ENCODE assay signal across 8 cellular contexts in genomic region chr5:141914154-141914743, GRCh38. TPM values are rescaled to one million over a fixed set of nuclear protein-coding genes. Genes with fewer than 3 reads are reported as not detected.
DNase-seq lines count a peak whose midpoint lies in the region; ATAC-seq, FAIRE-seq and TF ChIP-seq lines count a peak whose summit lies in the region.
"Had no signal": no experiment of that assay in that cellular context is flagged by ENCODE, and none has a peak within 500 bp of the region (broad histone marks: within the 10 kb centered on the region; RNA-seq: fewer than 3 reads in every experiment).

No MANE protein-coding gene starts in this region.

- H3K4me3 ChIP-seq in GM06990 (replicated peaks; ENCODE audit: low read depth, low read length) (peak overlapping the region; percentile 19), H7 (ENCODE audit: insufficient read depth, low read depth, low read length) (peak overlapping the region; percentile 46), bronchial epithelial cell (ENCODE audit: low read depth, low read length) (no peak overlapping the region), skeletal muscle tissue (ENCODE audit: low read length in 3 of 3) (peak overlapping the region; percentile 50 to 70 (median 59))

- peak overlapping the region in 4 of 5 donors; percentile 19 to 56 (median 34) for H3K4me3 Mint-ChIP-seq in immature natural killer cell

- H3K9me3 Mint-ChIP-seq in immature natural killer cell = no peaks in the 10 kb centered on the region

- H3K27ac Mint-ChIP-seq in immature natural killer cell = no peak overlapping the region

- ATAC-seq in HG02938 (IDR thresholded peaks at IDR 0.05; ENCODE audit: unreplicated experiment) = no peak

- peaks cover 4 to 11% (median 7%) of the 10 kb centered on the region in 3 donors for H3K4me1 ChIP-seq in skeletal muscle tissue (ENCODE audit: control insufficient read depth in 3 of 3, insufficient read depth in 3 of 3, low read length in 3 of 3)

- H3K36me3 Mint-ChIP-seq in immature natural killer cell = peaks cover 0 to 4% (median 0%) of the 10 kb centered on the region in 3 donors

- DNase-seq in GM06990 (ENCODE audit: extremely low read depth, insufficient read length) (peak; percentile 56), H7 (peak; percentile 89), NOMO-1 treated with DMSO at 0.1 percent for 48 hours (lab: John Stamatoyannopoulos, UW; ENCODE audit: unreplicated experiment) (peak; percentile 83), bronchial epithelial cell (ENCODE audit: low read depth) (no peak), immature natural killer cell (peak; percentile 21 to 26 (median 24))

- peak; percentile 41 for TF ChIP-seq CTCF in GM06990 (IDR thresholded peaks at IDR 0.05; ENCODE audit: insufficient read depth, low read length, poor library complexity, severe bottlenecking)
- TF ChIP-seq CTCF in bronchial epithelial cell (IDR thresholded peaks at IDR 0.05; ENCODE audit: insufficient read depth, low read length, severe bottlenecking) = peak; percentile 22

- H3K27me3 Mint-ChIP-seq in immature natural killer cell (ENCODE audit: low read depth in 3 of 3) = peaks cover 2 to 16% (median 11%) of the 10 kb centered on the region in 3 donors

- H3K27me3 ChIP-seq in GM06990 (replicated peaks; ENCODE audit: control insufficient read depth, insufficient read depth, low read length) (no peaks in the 10 kb centered on the region), H7 (ENCODE audit: control insufficient read depth, insufficient read depth, low read length) (peaks cover 19% of the 10 kb centered on the region), bronchial epithelial cell (ENCODE audit: control insufficient read depth, insufficient read depth, low read length) (peaks cover 1% of the 10 kb centered on the region), skeletal muscle tissue (ENCODE audit: control insufficient read depth in 3 of 3, insufficient read depth in 3 of 3, low read length in 3 of 3) (peaks cover 4 to 5% (median 4%) of the 10 kb centered on the region in 3 donors)

- peaks cover 11 to 16% of the 10 kb centered on the region in 2 donors for H3K4me1 Mint-ChIP-seq in immature natural killer cell

- no peaks in the 10 kb centered on the region for H3K36me3 ChIP-seq in GM06990 (ENCODE audit: control insufficient read depth, insufficient read depth, low read length)
- H3K36me3 ChIP-seq in H7 (replicated peaks; ENCODE audit: control insufficient read depth, insufficient read depth, low read length) = no peaks in the 10 kb centered on the region
- H3K36me3 ChIP-seq in bronchial epithelial cell (ENCODE audit: control insufficient read depth, insufficient read depth, low read length) = no peaks in the 10 kb centered on the region
- H3K36me3 ChIP-seq in skeletal muscle tissue (ENCODE audit: control insufficient read depth in 3 of 3, insufficient read depth in 3 of 3, low read length in 3 of 3) = no peaks in the 10 kb centered on the region

- no peak overlapping the region for H3K27ac ChIP-seq in skeletal muscle tissue (ENCODE audit: low read depth, low read length)

- FAIRE-seq in bronchial epithelial cell (lab: Jason Lieb, UNC) = no peak

- no peaks in the 10 kb centered on the region for H3K9me3 ChIP-seq in skeletal muscle tissue (ENCODE audit: control insufficient read depth in 3 of 3, low read length in 3 of 3)

- peak overlapping the region; percentile 54 to 70 (median 58) for H3K9ac ChIP-seq in skeletal muscle tissue (ENCODE audit: low read depth in 1 of 3, low read length in 3 of 3)

RNA-seq across cellular contexts. Expression of gene DELE1, which starts 9.4 kb away (rescaled TPM):
- total RNA-seq in H7 (2014; rRNA removed; shearing (Covaris generic)) = 61.7 and 83.1 TPM in 2 replicates
- total RNA-seq in bronchial epithelial cell (14.0 and 19.2 TPM in 2 replicates), skeletal muscle tissue (42.3 TPM)
- polyA plus RNA-seq in immature natural killer cell = 10 to 100 TPM; 38.2 to 47.1 (median 44.7) TPM

RNA-seq across cellular contexts. Expression of gene PCDH1, which starts 36.0 kb away (rescaled TPM):
- 66.8 and 67.1 TPM in 2 replicates for total RNA-seq in H7 (2014; rRNA removed; shearing (Covaris generic))
- total RNA-seq in bronchial epithelial cell (85.3 and 140 TPM in 2 replicates), skeletal muscle tissue (20.9 TPM)
- 10 to 100 TPM; 19.0 to 26.7 (median 21.8) TPM for polyA plus RNA-seq in immature natural killer cell
- total RNA-seq: activated CD8-positive, alpha-beta memory T cell treated with anti-CD3 and anti-CD28 coated beads for 36 hours had no signal

RNA-seq across cellular contexts. Expression of gene PCDH12, which starts 43.8 kb away (rescaled TPM):
- total RNA-seq in H7 (2014; rRNA removed; shearing (Covaris generic)) = 0.10 TPM in 1 of 2 replicates, not detected in the other
- total RNA-seq in bronchial epithelial cell (under 0.01 and 0.26 TPM in 2 replicates), skeletal muscle tissue (12.0 TPM)
- polyA plus RNA-seq in immature natural killer cell = under 1 TPM in 2 of 3 donors, not detected in 1; 0.17 to 0.18 TPM

RNA-seq across cellular contexts. Expression of gene RNF14, which starts 54.7 kb away (rescaled TPM):
- 52.3 and 55.3 TPM in 2 replicates for total RNA-seq in H7 (2014; rRNA removed; shearing (Covaris generic))
- total RNA-seq in bronchial epithelial cell (43.3 and 49.8 TPM in 2 replicates), skeletal muscle tissue (44.4 TPM)
- 10 to 100 TPM; 58.9 to 86.6 (median 70.9) TPM for polyA plus RNA-seq in immature natural killer cell

Comparison
In these comparisons a context has a peak if more than half of its experiments do, and no peak if none do; other contexts are left out.
1. RNA of gene PCDH12, which starts 43.8 kb away (total RNA-seq): 12.0 TPM in skeletal muscle tissue (single experiment); 0.10 TPM in H7 and under 0.01 to 0.26 TPM in bronchial epithelial cell; every median in the first group is over 10 times any median in the second.